In the genomic region with DNA sequence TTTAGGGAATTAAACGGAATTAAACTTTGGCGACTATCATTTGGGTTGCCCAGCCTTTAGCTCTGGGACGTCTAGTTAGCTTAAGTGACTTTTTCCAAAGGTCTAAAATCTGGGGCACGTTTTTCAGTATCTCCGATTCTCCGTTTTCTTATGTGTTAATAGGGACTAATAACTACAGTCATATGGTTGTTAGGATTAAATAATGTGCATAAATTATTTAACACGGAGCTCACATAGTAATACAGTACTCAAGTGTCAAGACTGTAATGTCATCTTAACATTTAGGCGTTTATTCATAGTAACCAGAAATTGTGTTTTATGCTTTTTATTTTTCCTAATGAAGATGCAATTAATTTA, we compare ENCODE assay signal across 8 cellular contexts. TPM values are rescaled to one million over a fixed set of nuclear protein-coding genes. Genes with fewer than 3 reads are reported as not detected.
DNase-seq lines count a peak whose midpoint lies in the region; ATAC-seq and TF ChIP-seq lines count a peak whose summit lies in the region.

No MANE protein-coding gene starts in this region.

- peaks cover 0 to 2% of the 10 kb centered on the region in 2 donors for H3K27me3 Mint-ChIP-seq in CD8-positive, alpha-beta memory T cell
- no peaks in the 10 kb centered on the region for H3K27me3 Mint-ChIP-seq in nephron progenitor cell (ENCODE audit: low read depth, poor library complexity)

- CTCF ChIA-PET in CD8-positive, alpha-beta memory T cell (lab: Charles Lee): interaction anchor here (0.9 to 1.6 kb wide), 3 partner anchors 10 to 23 kb away, joined by 3 to 5 read pairs (median 3); a partner anchor contains a TSS

- H3K4me3 Mint-ChIP-seq in CD8-positive, alpha-beta memory T cell: peak overlapping the region; percentile 79 to 95 (median 93)
- peak overlapping the region; percentile 93 for H3K4me3 Mint-ChIP-seq in nephron progenitor cell

- H3K4me3 ChIP-seq in CD8-positive, alpha-beta memory T cell (ENCODE audit: low read length): peak overlapping the region; percentile 83
- peak overlapping the region; percentile 79 for H3K4me3 ChIP-seq in choroid plexus epithelial cell (ENCODE audit: low read depth, low read length)

- no peak for TF ChIP-seq CTCF in choroid plexus epithelial cell (conservative IDR thresholded peaks at IDR 0.05; ENCODE audit: low read depth, low read length)
- TF ChIP-seq CTCF in nephron progenitor cell (IDR thresholded peaks at IDR 0.05): no peak

- peaks cover 5% of the 10 kb centered on the region for H3K4me1 ChIP-seq in CD8-positive, alpha-beta memory T cell (ENCODE audit: insufficient read depth, low read length)

- peak overlapping the region; percentile 8 to 95 (median 90) for H3K27ac Mint-ChIP-seq in CD8-positive, alpha-beta memory T cell
- H3K27ac Mint-ChIP-seq in nephron progenitor cell: peak overlapping the region; percentile 48

- POLR2A ChIA-PET in CD8-positive, alpha-beta memory T cell (lab: Charles Lee): interaction anchor here (0.6 to 2.2 kb wide), 4 partner anchors 23 to 499 kb away, joined by 3 to 10 read pairs (median 4); a partner anchor contains a TSS

- no peak for DNase-seq in CD8-positive, alpha-beta memory T cell
- DNase-seq in choroid plexus epithelial cell (ENCODE audit: low read depth) (no peak), nephron progenitor cell (no peak), DMS 273 (lab: John Stamatoyannopoulos, UW; ENCODE audit: unreplicated experiment) (no peak), COLO668 (lab: John Stamatoyannopoulos, UW; ENCODE audit: unreplicated experiment) (no peak), erythroblast (lab: John Stamatoyannopoulos, UW) (no peak)

- H3K4me1 Mint-ChIP-seq in CD8-positive, alpha-beta memory T cell: peaks cover 17 to 34% (median 22%) of the 10 kb centered on the region in 3 donors
- peaks cover 36% of the 10 kb centered on the region for H3K4me1 Mint-ChIP-seq in nephron progenitor cell

- H3K36me3 ChIP-seq in CD8-positive, alpha-beta memory T cell (ENCODE audit: insufficient read depth, low read length): no peaks in the 10 kb centered on the region

- peaks cover 0 to 18% (median 0%) of the 10 kb centered on the region in 3 donors for H3K36me3 Mint-ChIP-seq in CD8-positive, alpha-beta memory T cell
- peaks cover 9% of the 10 kb centered on the region for H3K36me3 Mint-ChIP-seq in nephron progenitor cell (ENCODE audit: low read depth)

- H3K27me3 ChIP-seq in CD8-positive, alpha-beta memory T cell (ENCODE audit: insufficient read depth, low read length, poor library complexity, severe bottlenecking): no peaks in the 10 kb centered on the region

- no peaks in the 10 kb centered on the region for H3K9me3 ChIP-seq in CD8-positive, alpha-beta memory T cell (ENCODE audit: low read length)

- H3K9me3 Mint-ChIP-seq in CD8-positive, alpha-beta memory T cell: no peaks in the 10 kb centered on the region
- H3K9me3 Mint-ChIP-seq in nephron progenitor cell: no peaks in the 10 kb centered on the region

- peak overlapping the region; percentile 45 for H3K27ac ChIP-seq in CD8-positive, alpha-beta memory T cell (ENCODE audit: low read depth, low read length)

- ATAC-seq in HG03460 (IDR thresholded peaks at IDR 0.05; ENCODE audit: unreplicated experiment): peak; percentile 1
- ATAC-seq in GM18511 (IDR thresholded peaks at IDR 0.05; ENCODE audit: unreplicated experiment): no peak

- no peak for TF ChIP-seq POLR2A in erythroblast (IDR thresholded peaks at IDR 0.05; ENCODE audit: low read length)

RNA-seq across cellular contexts. Expression of a gene that starts 0.5 kb away (rescaled TPM):
- total RNA-seq in CD8-positive, alpha-beta memory T cell: 10 to 100 TPM; 72.1 to 73.5 TPM
- polyA plus RNA-seq in CD8-positive, alpha-beta memory T cell: 0.28 TPM

RNA-seq across cellular contexts. Expression of a gene that starts 23.0 kb away (rescaled TPM):
- 10 to 100 TPM; 72.2 to 72.9 TPM for total RNA-seq in CD8-positive, alpha-beta memory T cell
- polyA plus RNA-seq in CD8-positive, alpha-beta memory T cell: 41.7 TPM

RNA-seq across cellular contexts. Expression of a gene that starts 46.1 kb away (rescaled TPM):
- total RNA-seq in CD8-positive, alpha-beta memory T cell: 10 to 100 TPM; 23.3 to 23.4 TPM
- 10.8 TPM for polyA plus RNA-seq in CD8-positive, alpha-beta memory T cell

RNA-seq across cellular contexts. Expression of a gene that starts 59.2 kb away (rescaled TPM):
- total RNA-seq in CD8-positive, alpha-beta memory T cell: under 1 TPM; 0.44 to 0.47 TPM
- 0.23 TPM for polyA plus RNA-seq in CD8-positive, alpha-beta memory T cell
